In genomic region chr2:226794077-226794670, GRCh38 we compare ENCODE assay signal across 8 cellular contexts. TPM values are rescaled to one million over a fixed set of nuclear protein-coding genes. Genes with fewer than 3 reads are reported as not detected.
DNase-seq lines count a peak whose midpoint lies in the region; ATAC-seq and TF ChIP-seq lines count a peak whose summit lies in the region.

No MANE protein-coding gene starts in this region.

- H3K36me3 Mint-ChIP-seq in Calu3 (ENCODE audit: insufficient read depth, unreplicated experiment) (peaks cover 73% of the 10 kb centered on the region), progenitor cell of endocrine pancreas (ENCODE audit: insufficient read depth) (peaks cover 20% of the 10 kb centered on the region)

- no peak overlapping the region for H2AFZ ChIP-seq in PC-3 (ENCODE audit: low read length)

- H3K9me3 ChIP-seq in PC-3 (ENCODE audit: low read length) (no peaks in the 10 kb centered on the region), esophagus squamous epithelium (no peaks in the 10 kb centered on the region)

- POLR2A ChIA-PET in PC-3 (lab: Charles Lee; ENCODE audit: unreplicated experiment), result no interaction called here

- CTCF ChIA-PET in Calu3 (lab: Charles Lee), result interaction anchor here (0.5 to 0.6 kb wide), 2 partner anchors 643 to 1129 kb away, joined by 3 read pairs; no protein-coding TSS in a partner anchor
- CTCF ChIA-PET in PC-3 (lab: Charles Lee), result interaction anchor here (1.0 to 1.1 kb wide), 2 partner anchors 905 to 1129 kb away, joined by 3 to 5 read pairs; no protein-coding TSS in a partner anchor

- H3K36me3 ChIP-seq in PC-3 (ENCODE audit: low read depth, low read length), result peaks cover 55% of the 10 kb centered on the region
- no peaks in the 10 kb centered on the region for H3K36me3 ChIP-seq in esophagus squamous epithelium

- peak overlapping the region; percentile 87 for H3K4me3 Mint-ChIP-seq in Calu3 (ENCODE audit: low read depth, unreplicated experiment)
- H3K4me3 Mint-ChIP-seq in progenitor cell of endocrine pancreas (ENCODE audit: low read depth), result peak overlapping the region; percentile 69

- H3K4me1 Mint-ChIP-seq in Calu3 (ENCODE audit: low read depth, unreplicated experiment) (peaks cover 65% of the 10 kb centered on the region), progenitor cell of endocrine pancreas (ENCODE audit: low read depth) (peaks cover 35% of the 10 kb centered on the region)

- H3K4me1 ChIP-seq in PC-3 (ENCODE audit: insufficient read depth, low read length), result peaks cover 39% of the 10 kb centered on the region
- peaks cover 18 to 91% (median 20%) of the 10 kb centered on the region in 3 donors for H3K4me1 ChIP-seq in esophagus squamous epithelium

- H3K27ac Mint-ChIP-seq in Calu3 (ENCODE audit: unreplicated experiment) (peak overlapping the region; percentile 81), progenitor cell of endocrine pancreas (peak overlapping the region; percentile 66)

- H3K9me2 ChIP-seq in PC-3 (replicated peaks; ENCODE audit: low read length), result no peaks in the 10 kb centered on the region

- H3K9ac ChIP-seq in PC-3 (ENCODE audit: low read length), result peak overlapping the region; percentile 96

- WGBS in esophagus squamous epithelium, 2 donors, result 26 to 30% methylated on average over 4 of the region's 4 CpGs

- H3K79me2 ChIP-seq in PC-3 (ENCODE audit: low read length), result peaks cover 98% of the 10 kb centered on the region

- intact Hi-C loops in Calu3 (cut with micrococcal nuclease; ENCODE audit: unreplicated experiment) (loop anchor here (2.0 to 5.0 kb wide), 5 partner anchors 37 to 547 kb away; no protein-coding TSS in a partner anchor), PC-3 (cut with micrococcal nuclease) (loop anchor here (1.0 to 10.0 kb wide), 5 partner anchors 52 to 999 kb away; no protein-coding TSS in a partner anchor), esophagus squamous epithelium (cut with DNase I) (loop anchor here (10.0 kb wide), 2 partner anchors 139 to 579 kb away; no protein-coding TSS in a partner anchor)

- H3K27me3 Mint-ChIP-seq in Calu3 (ENCODE audit: unreplicated experiment) (no peaks in the 10 kb centered on the region), progenitor cell of endocrine pancreas (no peaks in the 10 kb centered on the region)

- TF ChIP-seq POLR2A in esophagus squamous epithelium (IDR thresholded peaks at IDR 0.05), result no peak

- H3K4me3 ChIP-seq in PC-3 (ENCODE audit: low read length) (peak overlapping the region; percentile 88), esophagus squamous epithelium (peak overlapping the region; percentile 63 to 78 (median 68))

- no peaks in the 10 kb centered on the region for H3F3A ChIP-seq in PC-3 (ENCODE audit: low read length, unreplicated experiment)

- DNase-seq in Calu3, result no peak
- DNase-seq in PC-3, result no peak
- DNase-seq in esophagus squamous epithelium (lab: John Stamatoyannopoulos, UW), result no peak
- no peak for DNase-seq in progenitor cell of endocrine pancreas (ENCODE audit: low spot score, unreplicated experiment)
- DNase-seq in stimulated activated CD4-positive, alpha-beta T cell treated with anti-CD3 and anti-CD28 coated beads, Interleukin-4, amount 100 ng/mL, for 4 hours, result no peak

- H3K4me2 ChIP-seq in PC-3 (ENCODE audit: low read length), result peak overlapping the region; percentile 97

- ATAC-seq in PC-3 (no peak), HG03520 (IDR thresholded peaks at IDR 0.05; ENCODE audit: unreplicated experiment) (no peak), GM18861 (IDR thresholded peaks at IDR 0.05; ENCODE audit: unreplicated experiment) (no peak), HG02981 (IDR thresholded peaks at IDR 0.05; ENCODE audit: unreplicated experiment) (no peak)

- H3K27ac ChIP-seq in PC-3 (ENCODE audit: low read length), result peak overlapping the region; percentile 88
- H3K27ac ChIP-seq in esophagus squamous epithelium, result peak overlapping the region; percentile 85 to 97 (median 96)

- BruUV-seq in Calu3 (replicated peaks; lab: Mats Ljungman, UMichigan), result TSS peak; percentile 4
- BruUV-seq in PC-3 (replicated peaks; lab: Mats Ljungman, UMichigan), result TSS peak; percentile 2

- peaks cover 18% of the 10 kb centered on the region for H4K20me1 ChIP-seq in PC-3 (ENCODE audit: low read length)

- no peak for TF ChIP-seq CTCF in Calu3 (IDR thresholded peaks at IDR 0.05; ENCODE audit: unreplicated experiment)
- no peak for TF ChIP-seq CTCF in PC-3 (conservative IDR thresholded peaks at IDR 0.05; ENCODE audit: low read depth, low read length)
- no peak for TF ChIP-seq CTCF in esophagus squamous epithelium (IDR thresholded peaks at IDR 0.05)
- TF ChIP-seq CTCF in progenitor cell of endocrine pancreas (IDR thresholded peaks at IDR 0.05; ENCODE audit: unreplicated experiment), result no peak

- H3K9me3 Mint-ChIP-seq in Calu3 (ENCODE audit: low read depth, unreplicated experiment) (no peaks in the 10 kb centered on the region), progenitor cell of endocrine pancreas (ENCODE audit: low read depth) (no peaks in the 10 kb centered on the region)

- H3K27me3 ChIP-seq in PC-3 (ENCODE audit: low read length), result no peaks in the 10 kb centered on the region
- peaks cover 0 to 26% (median 0%) of the 10 kb centered on the region in 4 donors for H3K27me3 ChIP-seq in esophagus squamous epithelium

RNA-seq across cellular contexts. Expression of gene IRS1, which starts 5.4 kb away (rescaled TPM):
- total RNA-seq in Calu3 (2022) (29.7 and 34.4 TPM in 2 replicates), PC-3 (2014; rRNA removed) (38.8 and 43.8 TPM in 2 replicates), esophagus squamous epithelium (10 to 100 TPM in 3 of 4 donors, 1 to 10 TPM in 1; 3.5 to 20.5 (median 14.2) TPM), progenitor cell of endocrine pancreas (17.1 and 20.5 TPM in 2 replicates)

RNA-seq across cellular contexts. Expression of gene RHBDD1, which starts 41.7 kb away (rescaled TPM):
- 28.7 and 32.8 TPM in 2 replicates for total RNA-seq in Calu3 (2022)
- total RNA-seq in PC-3 (2014; rRNA removed), result 7.8 and 9.1 TPM in 2 replicates
- 10 to 100 TPM in 2 of 4 donors, 1 to 10 TPM in 2; 6.8 to 14.4 (median 10.3) TPM for total RNA-seq in esophagus squamous epithelium
- total RNA-seq in progenitor cell of endocrine pancreas, result 31.0 and 32.7 TPM in 2 replicates
